In the genomic region with DNA sequence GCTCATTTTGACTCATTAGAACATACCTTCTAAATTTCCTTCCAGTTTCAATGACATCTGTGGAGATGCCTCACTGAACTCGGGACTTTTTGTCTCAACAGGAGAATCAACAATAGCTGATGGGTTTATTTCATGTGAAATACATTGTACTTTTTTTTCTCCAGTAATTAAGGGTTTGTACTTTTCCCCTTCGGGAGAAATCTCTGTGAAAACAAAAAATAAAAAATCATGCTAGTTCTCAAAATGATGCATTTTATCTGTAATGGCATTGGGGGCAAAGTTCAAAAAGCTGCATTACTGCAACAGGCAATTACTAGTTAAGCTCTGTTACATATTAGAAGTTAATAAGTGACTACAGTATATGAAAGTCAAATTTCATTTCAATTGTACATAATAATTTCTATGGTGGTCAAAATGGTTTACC, we compare ENCODE assay signal across 1 cellular context.
A peak's percentile ranks its signal among the peaks of the same experiment; 100 is the strongest.
TF ChIP-seq lines count a peak whose summit lies in the region.

No MANE protein-coding gene starts in this region.

TF ChIP-seq in GM12878, 131 proteins besides CTCF, POLR2A, EP300 and RAD21 (continued from another document):
- no peak for TF ChIP-seq MLLT1 (IDR thresholded peaks at IDR 0.05)
- no peak for TF ChIP-seq IRF4 (IDR thresholded peaks at IDR 0.05; ENCODE audit: low read depth, low read length)
- no peak for TF ChIP-seq ZBTB11 (CRISPR knock-in tag; IDR thresholded peaks at IDR 0.05)
- TF ChIP-seq HDAC2 (IDR thresholded peaks at IDR 0.05), result no peak
- peak; percentile 68 for TF ChIP-seq ZNF24 (IDR thresholded peaks at IDR 0.05)
- TF ChIP-seq ESRRA (IDR thresholded peaks at IDR 0.05; ENCODE audit: low read length), result no peak
- no peak for TF ChIP-seq POLR2AphosphoS5 (IDR thresholded peaks at IDR 0.05; ENCODE audit: low read length)
- TF ChIP-seq, protein P1, sequence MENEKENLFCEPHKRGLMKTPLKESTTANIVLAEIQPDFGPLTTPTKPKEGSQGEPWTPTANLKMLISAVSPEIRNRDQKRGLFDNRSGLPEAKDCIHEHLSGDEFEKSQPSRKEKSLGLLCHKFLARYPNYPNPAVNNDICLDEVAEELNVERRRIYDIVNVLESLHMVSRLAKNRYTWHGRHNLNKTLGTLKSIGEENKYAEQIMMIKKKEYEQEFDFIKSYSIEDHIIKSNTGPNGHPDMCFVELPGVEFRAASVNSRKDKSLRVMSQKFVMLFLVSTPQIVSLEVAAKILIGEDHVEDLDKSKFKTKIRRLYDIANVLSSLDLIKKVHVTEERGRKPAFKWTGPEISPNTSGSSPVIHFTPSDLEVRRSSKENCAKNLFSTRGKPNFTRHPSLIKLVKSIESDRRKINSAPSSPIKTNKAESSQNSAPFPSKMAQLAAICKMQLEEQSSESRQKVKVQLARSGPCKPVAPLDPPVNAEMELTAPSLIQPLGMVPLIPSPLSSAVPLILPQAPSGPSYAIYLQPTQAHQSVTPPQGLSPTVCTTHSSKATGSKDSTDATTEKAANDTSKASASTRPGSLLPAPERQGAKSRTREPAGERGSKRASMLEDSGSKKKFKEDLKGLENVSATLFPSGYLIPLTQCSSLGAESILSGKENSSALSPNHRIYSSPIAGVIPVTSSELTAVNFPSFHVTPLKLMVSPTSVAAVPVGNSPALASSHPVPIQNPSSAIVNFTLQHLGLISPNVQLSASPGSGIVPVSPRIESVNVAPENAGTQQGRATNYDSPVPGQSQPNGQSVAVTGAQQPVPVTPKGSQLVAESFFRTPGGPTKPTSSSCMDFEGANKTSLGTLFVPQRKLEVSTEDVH (IDR thresholded peaks at IDR 0.05; ENCODE audit: low read depth, partially characterized antibody), result no peak
- TF ChIP-seq ETV6 (conservative IDR thresholded peaks at IDR 0.05 in 1 of 2, IDR thresholded peaks at IDR 0.05 in 1 of 2; ENCODE audit: borderline replicate concordance in 1 of 2, low read depth in 1 of 2), result no peak
- TF ChIP-seq, protein P2, sequence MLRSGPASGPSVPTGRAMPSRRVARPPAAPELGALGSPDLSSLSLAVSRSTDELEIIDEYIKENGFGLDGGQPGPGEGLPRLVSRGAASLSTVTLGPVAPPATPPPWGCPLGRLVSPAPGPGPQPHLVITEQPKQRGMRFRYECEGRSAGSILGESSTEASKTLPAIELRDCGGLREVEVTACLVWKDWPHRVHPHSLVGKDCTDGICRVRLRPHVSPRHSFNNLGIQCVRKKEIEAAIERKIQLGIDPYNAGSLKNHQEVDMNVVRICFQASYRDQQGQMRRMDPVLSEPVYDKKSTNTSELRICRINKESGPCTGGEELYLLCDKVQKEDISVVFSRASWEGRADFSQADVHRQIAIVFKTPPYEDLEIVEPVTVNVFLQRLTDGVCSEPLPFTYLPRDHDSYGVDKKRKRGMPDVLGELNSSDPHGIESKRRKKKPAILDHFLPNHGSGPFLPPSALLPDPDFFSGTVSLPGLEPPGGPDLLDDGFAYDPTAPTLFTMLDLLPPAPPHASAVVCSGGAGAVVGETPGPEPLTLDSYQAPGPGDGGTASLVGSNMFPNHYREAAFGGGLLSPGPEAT (IDR thresholded peaks at IDR 0.05; ENCODE audit: low read depth), result peak; percentile 93
- TF ChIP-seq IKZF1 (conservative IDR thresholded peaks at IDR 0.05), result no peak
- no peak for TF ChIP-seq EZH2 (IDR thresholded peaks at IDR 0.05; ENCODE audit: borderline replicate concordance, control insufficient read depth, low read depth, low read length)
- no peak for TF ChIP-seq CHD4 (IDR thresholded peaks at IDR 0.05)
- TF ChIP-seq CHD2 (IDR thresholded peaks at IDR 0.05; ENCODE audit: borderline replicate concordance, low read depth, low read length), result no peak
- TF ChIP-seq FOXM1 (IDR thresholded peaks at IDR 0.05; ENCODE audit: low read depth, low read length), result peak; percentile 62; the same call in 1 of the 2 replicates
- TF ChIP-seq JUNB (IDR thresholded peaks at IDR 0.05), result peak; percentile 50; the same call in 1 of the 2 replicates
- no peak for TF ChIP-seq E4F1 (IDR thresholded peaks at IDR 0.05; ENCODE audit: borderline replicate concordance, partially characterized antibody)
- peak; percentile 93 for TF ChIP-seq NR2F1 (conservative IDR thresholded peaks at IDR 0.05)
- TF ChIP-seq, protein P3, sequence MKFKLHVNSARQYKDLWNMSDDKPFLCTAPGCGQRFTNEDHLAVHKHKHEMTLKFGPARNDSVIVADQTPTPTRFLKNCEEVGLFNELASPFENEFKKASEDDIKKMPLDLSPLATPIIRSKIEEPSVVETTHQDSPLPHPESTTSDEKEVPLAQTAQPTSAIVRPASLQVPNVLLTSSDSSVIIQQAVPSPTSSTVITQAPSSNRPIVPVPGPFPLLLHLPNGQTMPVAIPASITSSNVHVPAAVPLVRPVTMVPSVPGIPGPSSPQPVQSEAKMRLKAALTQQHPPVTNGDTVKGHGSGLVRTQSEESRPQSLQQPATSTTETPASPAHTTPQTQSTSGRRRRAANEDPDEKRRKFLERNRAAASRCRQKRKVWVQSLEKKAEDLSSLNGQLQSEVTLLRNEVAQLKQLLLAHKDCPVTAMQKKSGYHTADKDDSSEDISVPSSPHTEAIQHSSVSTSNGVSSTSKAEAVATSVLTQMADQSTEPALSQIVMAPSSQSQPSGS (IDR thresholded peaks at IDR 0.05; ENCODE audit: low read length), result peak; percentile 82
- no peak for TF ChIP-seq SUZ12 (IDR thresholded peaks at IDR 0.05; ENCODE audit: unreplicated experiment)
- TF ChIP-seq TARDBP (IDR thresholded peaks at IDR 0.05; ENCODE audit: borderline replicate concordance), result no peak
- no peak for TF ChIP-seq MEF2A (IDR thresholded peaks at IDR 0.05; ENCODE audit: insufficient read depth, low read depth, low read length)
- no peak for TF ChIP-seq SP1 (IDR thresholded peaks at IDR 0.05; ENCODE audit: low read depth, low read length)
- no peak for TF ChIP-seq BCLAF1 (IDR thresholded peaks at IDR 0.05)
- TF ChIP-seq ATF7 (IDR thresholded peaks at IDR 0.05; ENCODE audit: low read depth), result peak; percentile 78
- TF ChIP-seq NFXL1 (IDR thresholded peaks at IDR 0.05; ENCODE audit: borderline replicate concordance), result no peak
- peak; percentile 72; the same call in 1 of the 2 replicates for TF ChIP-seq ZNF217 (IDR thresholded peaks at IDR 0.05)
- TF ChIP-seq TCF12 (IDR thresholded peaks at IDR 0.05; ENCODE audit: low read depth, low read length), result no peak
- TF ChIP-seq, protein P4, sequence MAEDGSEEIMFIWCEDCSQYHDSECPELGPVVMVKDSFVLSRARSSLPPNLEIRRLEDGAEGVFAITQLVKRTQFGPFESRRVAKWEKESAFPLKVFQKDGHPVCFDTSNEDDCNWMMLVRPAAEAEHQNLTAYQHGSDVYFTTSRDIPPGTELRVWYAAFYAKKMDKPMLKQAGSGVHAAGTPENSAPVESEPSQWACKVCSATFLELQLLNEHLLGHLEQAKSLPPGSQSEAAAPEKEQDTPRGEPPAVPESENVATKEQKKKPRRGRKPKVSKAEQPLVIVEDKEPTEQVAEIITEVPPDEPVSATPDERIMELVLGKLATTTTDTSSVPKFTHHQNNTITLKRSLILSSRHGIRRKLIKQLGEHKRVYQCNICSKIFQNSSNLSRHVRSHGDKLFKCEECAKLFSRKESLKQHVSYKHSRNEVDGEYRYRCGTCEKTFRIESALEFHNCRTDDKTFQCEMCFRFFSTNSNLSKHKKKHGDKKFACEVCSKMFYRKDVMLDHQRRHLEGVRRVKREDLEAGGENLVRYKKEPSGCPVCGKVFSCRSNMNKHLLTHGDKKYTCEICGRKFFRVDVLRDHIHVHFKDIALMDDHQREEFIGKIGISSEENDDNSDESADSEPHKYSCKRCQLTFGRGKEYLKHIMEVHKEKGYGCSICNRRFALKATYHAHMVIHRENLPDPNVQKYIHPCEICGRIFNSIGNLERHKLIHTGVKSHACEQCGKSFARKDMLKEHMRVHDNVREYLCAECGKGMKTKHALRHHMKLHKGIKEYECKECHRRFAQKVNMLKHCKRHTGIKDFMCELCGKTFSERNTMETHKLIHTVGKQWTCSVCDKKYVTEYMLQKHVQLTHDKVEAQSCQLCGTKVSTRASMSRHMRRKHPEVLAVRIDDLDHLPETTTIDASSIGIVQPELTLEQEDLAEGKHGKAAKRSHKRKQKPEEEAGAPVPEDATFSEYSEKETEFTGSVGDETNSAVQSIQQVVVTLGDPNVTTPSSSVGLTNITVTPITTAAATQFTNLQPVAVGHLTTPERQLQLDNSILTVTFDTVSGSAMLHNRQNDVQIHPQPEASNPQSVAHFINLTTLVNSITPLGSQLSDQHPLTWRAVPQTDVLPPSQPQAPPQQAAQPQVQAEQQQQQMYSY (CRISPR knock-in tag; IDR thresholded peaks at IDR 0.05), result no peak
TF ChIP-seq in GM12878: peak in this region for 20.
